Comparison of ENCODE assay signal across 30 cellular contexts in the genomic region with DNA sequence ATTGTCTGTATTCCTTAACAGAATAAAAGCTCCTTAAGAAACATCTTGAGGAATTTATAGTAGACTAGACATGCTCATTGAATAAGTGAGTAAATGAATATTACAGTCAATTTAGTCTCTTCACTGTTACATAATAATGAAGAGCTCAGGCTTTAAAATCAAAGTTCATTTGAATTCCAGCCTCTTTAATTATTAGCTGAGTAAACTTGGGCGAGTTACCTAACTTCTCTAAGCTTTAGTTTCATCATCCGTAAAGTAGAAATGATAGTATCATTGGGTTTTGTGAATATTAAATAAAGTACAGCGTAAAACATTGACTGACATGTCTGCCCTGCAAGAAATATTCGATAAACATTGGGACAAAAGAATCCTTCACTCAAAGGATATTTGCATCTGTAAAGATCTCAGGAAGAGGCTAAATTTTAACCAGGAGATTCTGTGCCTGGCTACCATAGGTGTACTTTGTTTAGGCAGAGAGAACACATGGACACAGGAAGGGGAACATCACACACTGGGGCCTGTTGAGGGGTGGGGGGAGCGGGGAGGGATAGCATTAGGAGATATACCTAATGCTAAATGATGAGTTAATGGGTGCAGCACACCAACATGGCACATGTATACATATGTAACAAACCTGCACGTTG. TPM values are rescaled to one million over a fixed set of nuclear protein-coding genes. Genes with fewer than 3 reads are reported as not detected.
"Had no signal": no experiment of that assay in that cellular context is flagged by ENCODE, and none has a peak within 500 bp of the region (broad histone marks: within the 10 kb centered on the region; RNA-seq: fewer than 3 reads in every experiment).

No MANE protein-coding gene starts in this region.

- H3K36me3 Mint-ChIP-seq: mesothelial cell of epicardium; naive B cell; natural killer cell; stimulated activated naive B cell treated with anti-CD40 and anti-IgM and Interleukin-4, amounts not matched to agents 10 μg/mL and 1 μg/mL and 100 μg/mL, for 72 hours had no signal

- H3K4me3 Mint-ChIP-seq: mesothelial cell of epicardium; naive B cell; natural killer cell; stimulated activated naive B cell treated with anti-CD40 and anti-IgM and Interleukin-4, amounts not matched to agents 10 μg/mL and 1 μg/mL and 100 μg/mL, for 72 hours had no signal

- DNase-seq: heart left ventricle; islet precursor cell; kidney glomerular epithelial cell; left cardiac atrium; left lung; mesendoderm; naive B cell; natural killer cell; pancreas; posterior cingulate gyrus; psoas muscle; stimulated activated CD4-positive, alpha-beta T cell treated with anti-CD3 and anti-CD28 coated beads, Interleukin-12 subunit alpha, Interleukin-12 subunit beta, amount 100 ng/mL, for 4 hours; stimulated activated CD4-positive, alpha-beta T cell treated with anti-CD3 and anti-CD28 coated beads, Interleukin-15, amount 100 ng/mL, for 24 hours; stimulated activated CD4-positive, alpha-beta T cell treated with anti-CD3 and anti-CD28 coated beads, Interleukin-2, amount 100 ng/mL, for 24 hours; stimulated activated CD4-positive, alpha-beta T cell treated with anti-CD3 and anti-CD28 coated beads, Interleukin-4, amount 100 ng/mL, for 1 hour; stimulated activated naive B cell treated with anti-CD40 and anti-IgM and Interleukin-4, amounts not matched to agents 10 μg/mL and 1 μg/mL and 100 μg/mL, for 72 hours; stimulated activated naive CD8-positive, alpha-beta T cell treated with anti-CD3 and anti-CD28 coated beads, Interleukin-15, Interleukin-2, amounts not matched to agents 100 U/mL and 50 U/mL, for 24 hours; stomach; testis; thyroid gland; transverse colon; upper lobe of right lung had no signal

- H3K4me3 ChIP-seq: heart left ventricle, left lung, lung, pancreas, psoas muscle, right atrium auricular region, skin epidermis, stomach, testis, thyroid gland, transverse colon, upper lobe of right lung had no signal

- H3K27me3 ChIP-seq: heart left ventricle, left lung, pancreas, right atrium auricular region, stomach, testis, thyroid gland, transverse colon, upper lobe of right lung had no signal

- H3K9me3 Mint-ChIP-seq: mesothelial cell of epicardium had no signal

- H3K9me3 ChIP-seq: pancreas, psoas muscle, right atrium auricular region, stomach, testis, thyroid gland, transverse colon, upper lobe of right lung had no signal

- H3K27ac Mint-ChIP-seq: mesothelial cell of epicardium; naive B cell; natural killer cell; stimulated activated naive B cell treated with anti-CD40 and anti-IgM and Interleukin-4, amounts not matched to agents 10 μg/mL and 1 μg/mL and 100 μg/mL, for 72 hours had no signal

- H3K27ac ChIP-seq: heart left ventricle, left lung, pancreas, psoas muscle, right atrium auricular region, skin epidermis, stomach, testis, thyroid gland, transverse colon, upper lobe of right lung had no signal

- H3K27me3 Mint-ChIP-seq: naive B cell; stimulated activated naive B cell treated with anti-CD40 and anti-IgM and Interleukin-4, amounts not matched to agents 10 μg/mL and 1 μg/mL and 100 μg/mL, for 72 hours had no signal

- H3K36me3 ChIP-seq: heart left ventricle, left lung, pancreas, right atrium auricular region, stomach, thyroid gland, transverse colon, upper lobe of right lung had no signal

- ATAC-seq: heart left ventricle; left cardiac atrium; left lung; natural killer cell; psoas muscle; sciatic nerve; stimulated activated naive B cell treated with anti-CD40 and anti-IgM and Interleukin-4, amounts not matched to agents 10 μg/mL and 1 μg/mL and 100 μg/mL, for 72 hours; stimulated activated naive CD8-positive, alpha-beta T cell treated with anti-CD3 and anti-CD28 coated beads, Interleukin-15, Interleukin-2, amounts not matched to agents 100 U/mL and 50 U/mL, for 24 hours; upper lobe of right lung had no signal

- H3K4me1 Mint-ChIP-seq: naive B cell; natural killer cell; stimulated activated naive B cell treated with anti-CD40 and anti-IgM and Interleukin-4, amounts not matched to agents 10 μg/mL and 1 μg/mL and 100 μg/mL, for 72 hours had no signal

- H3K4me1 ChIP-seq: left lung, pancreas, psoas muscle, stomach, testis, thyroid gland, transverse colon, upper lobe of right lung had no signal

RNA-seq across cellular contexts. Expression of gene BBOX1, which starts 15.2 kb away (rescaled TPM):
- total RNA-seq: mesothelial cell of epicardium, mononuclear cell, natural killer cell, omental fat pad, right atrium auricular region, transverse colon, upper lobe of right lung had no signal
- polyA plus RNA-seq: heart left ventricle, neural cell had no signal

RNA-seq across cellular contexts. Expression of gene FIBIN, which starts 31.5 kb away (rescaled TPM):
- total RNA-seq: natural killer cell had no signal
- polyA plus RNA-seq: neural cell had no signal
